Comparison of ENCODE assay signal across 8 cellular contexts in the genomic region with DNA sequence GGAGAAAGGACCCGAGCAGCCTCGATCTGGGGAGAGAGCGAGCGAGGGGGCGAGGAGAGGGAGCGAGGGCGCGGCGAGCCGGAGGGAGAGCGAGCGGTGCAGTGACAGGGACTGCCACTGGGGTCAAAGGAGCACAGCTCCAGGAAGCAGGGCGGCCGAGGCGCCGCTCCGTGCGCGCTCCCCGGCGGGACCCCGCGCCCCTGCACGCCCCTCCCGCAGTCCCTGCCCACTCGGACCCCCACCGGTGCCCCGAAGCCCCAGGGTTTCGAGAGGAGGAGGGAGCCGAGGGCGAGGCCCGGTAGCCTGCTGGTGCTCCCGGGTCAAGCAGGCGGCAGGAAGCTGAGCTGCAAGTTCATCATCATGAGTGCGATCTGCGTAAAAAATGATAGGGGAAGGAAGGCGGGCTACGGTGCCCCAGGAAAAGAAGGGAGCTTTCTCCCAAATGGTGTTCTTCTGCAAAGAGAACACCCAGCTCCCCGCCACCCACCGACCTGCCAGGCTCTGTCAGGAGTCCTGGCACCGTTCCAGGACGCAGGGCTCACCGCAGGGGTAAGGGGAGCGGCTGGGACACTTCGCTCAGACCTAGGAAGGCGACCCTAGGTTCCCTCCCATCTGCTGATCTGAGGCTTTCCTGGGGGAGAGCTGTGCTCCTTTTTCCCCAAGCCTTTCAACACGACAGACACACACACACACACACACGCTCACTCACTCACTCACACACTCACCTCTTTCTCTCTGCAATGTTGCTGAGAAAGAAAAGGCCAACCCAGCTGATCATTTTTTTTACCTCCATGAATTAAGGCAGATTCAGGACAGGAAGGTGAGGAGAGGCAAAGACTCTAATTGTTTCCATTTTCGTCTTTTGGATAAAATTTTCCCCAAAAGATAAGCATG. TPM values are rescaled to one million over a fixed set of nuclear protein-coding genes. Genes with fewer than 3 reads are reported as not detected.
DNase-seq lines count a peak whose midpoint lies in the region; ATAC-seq and TF ChIP-seq lines count a peak whose summit lies in the region.

A gene with protein sequence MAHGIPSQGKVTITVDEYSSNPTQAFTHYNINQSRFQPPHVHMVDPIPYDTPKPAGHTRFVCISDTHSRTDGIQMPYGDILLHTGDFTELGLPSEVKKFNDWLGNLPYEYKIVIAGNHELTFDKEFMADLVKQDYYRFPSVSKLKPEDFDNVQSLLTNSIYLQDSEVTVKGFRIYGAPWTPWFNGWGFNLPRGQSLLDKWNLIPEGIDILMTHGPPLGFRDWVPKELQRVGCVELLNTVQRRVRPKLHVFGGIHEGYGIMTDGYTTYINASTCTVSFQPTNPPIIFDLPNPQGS (minus strand): TSS at position 103 of the 894 bp plus-strand sequence. CDS start 5,980 bp downstream, outside the sequence.

- peak within 1 kb of the TSS in 1 of 2 donors; percentile 86 for H3K27ac Mint-ChIP-seq in stimulated activated naive CD8-positive, alpha-beta T cell treated with anti-CD3 and anti-CD28 coated beads, Interleukin-15, amount 100 ng/mL, for 72 hours

- peak; percentile 82 for ATAC-seq in HG02678 (IDR thresholded peaks at IDR 0.05; ENCODE audit: unreplicated experiment)
- ATAC-seq in left colon = peak; percentile 87
- peak; percentile 88 for ATAC-seq in stimulated activated naive CD8-positive, alpha-beta T cell treated with anti-CD3 and anti-CD28 coated beads, Interleukin-15, amount 100 ng/mL, for 72 hours

- no peaks in the 10 kb centered on the region for H3K9me3 Mint-ChIP-seq in stimulated activated naive CD8-positive, alpha-beta T cell treated with anti-CD3 and anti-CD28 coated beads, Interleukin-15, amount 100 ng/mL, for 72 hours

- H3K4me1 Mint-ChIP-seq in stimulated activated naive CD8-positive, alpha-beta T cell treated with anti-CD3 and anti-CD28 coated beads, Interleukin-15, amount 100 ng/mL, for 72 hours = peaks cover 16% of the 10 kb centered on the region

- peak; percentile 83 for DNase-seq in 8988T
- peak; percentile 97 for DNase-seq in NCI-H69 (lab: John Stamatoyannopoulos, UW)
- DNase-seq in cardiac fibroblast (ENCODE audit: low read depth in 2 of 2) = no peak
- DNase-seq in left colon = peak; percentile 30 to 31
- peak; percentile 24 to 52 for DNase-seq in stimulated activated naive CD8-positive, alpha-beta T cell treated with anti-CD3 and anti-CD28 coated beads, Interleukin-15, amount 100 ng/mL, for 72 hours
- DNase-seq in NCI-H2029 treated with DMSO at 0.1 percent for 48 hours (lab: John Stamatoyannopoulos, UW) = no peak

- H3K27me3 Mint-ChIP-seq in stimulated activated naive CD8-positive, alpha-beta T cell treated with anti-CD3 and anti-CD28 coated beads, Interleukin-15, amount 100 ng/mL, for 72 hours = peaks cover 75% of the 10 kb centered on the region

- TF ChIP-seq CTCF in GM12875 (IDR thresholded peaks at IDR 0.05; ENCODE audit: borderline replicate concordance, insufficient read depth, low read depth, low read length) (peak; percentile 58; the same call in 1 of the 2 replicates), cardiac fibroblast (IDR thresholded peaks at IDR 0.05; ENCODE audit: low read depth, low read length) (no peak)

- intact Hi-C loops in left colon (cut with DNase I, micrococcal nuclease) = no loop called here

- H3K4me3 Mint-ChIP-seq in stimulated activated naive CD8-positive, alpha-beta T cell treated with anti-CD3 and anti-CD28 coated beads, Interleukin-15, amount 100 ng/mL, for 72 hours = peak within 1 kb of the TSS; percentile 62 to 69

- H3K4me3 ChIP-seq in GM12875 (ENCODE audit: low read depth, low read length) = no peak within 1 kb of the TSS
- peak within 1 kb of the TSS; percentile 26 to 33 for H3K4me3 ChIP-seq in cardiac fibroblast (replicated peaks in 1 of 2; ENCODE audit: low read depth in 2 of 2, low read length in 2 of 2)

RNA-seq across cellular contexts. Expression of the gene that starts here (rescaled TPM):
- total RNA-seq in left colon = 1 to 10 TPM in 1 of 2 donors, not detected in 1; 2.9 TPM

Comparison
In these comparisons a context has a peak if more than half of its experiments do, and no peak if none do; other contexts are left out.
1. DNase-seq: peak in 8988T (single experiment), NCI-H69 (single experiment), left colon (2 of 2) and stimulated activated naive CD8-positive, alpha-beta T cell treated with anti-CD3 and anti-CD28 coated beads, Interleukin-15, amount 100 ng/mL, for 72 hours (2 of 2); none in cardiac fibroblast (0 of 2) and NCI-H2029 treated with DMSO at 0.1 percent for 48 hours (single experiment).
2. Peak in every context shown above with its lines, with median percentiles within 50 percentile points of each other: ATAC-seq.